ENCODE assay signal across 2 cellular contexts in genomic region chr20:54642733-54643667, GRCh38.
TF ChIP-seq lines count a peak whose summit lies in the region.

No MANE protein-coding gene starts in this region.

TF ChIP-seq in SK-N-SH, 30 proteins besides CTCF, POLR2A, EP300 and RAD21 (continued from another document):
- TF ChIP-seq TEAD4 (IDR thresholded peaks at IDR 0.05; ENCODE audit: borderline replicate concordance, insufficient read depth) (no peak), TCF12 (IDR thresholded peaks at IDR 0.05) (no peak), POLR2AphosphoS5 (IDR thresholded peaks at IDR 0.05; ENCODE audit: low read depth, low read length) (no peak), PBX3 (IDR thresholded peaks at IDR 0.05) (no peak), MEF2A (IDR thresholded peaks at IDR 0.05; ENCODE audit: borderline replicate concordance, low read depth) (no peak), CHD2 (IDR thresholded peaks at IDR 0.05; ENCODE audit: low read length, partially characterized antibody) (no peak), RXRA (IDR thresholded peaks at IDR 0.05; ENCODE audit: borderline replicate concordance, low read depth) (no peak), REST (IDR thresholded peaks at IDR 0.05; ENCODE audit: low read depth, low read length) (no peak), JUND (IDR thresholded peaks at IDR 0.05) (no peak), GATA2 (CRISPR knock-in tag; IDR thresholded peaks at IDR 0.05) (no peak), RFX5 (IDR thresholded peaks at IDR 0.05; ENCODE audit: low read length) (no peak), SMC3 (IDR thresholded peaks at IDR 0.05; ENCODE audit: low read depth, low read length) (no peak), FOSL2 (IDR thresholded peaks at IDR 0.05; ENCODE audit: borderline replicate concordance, low read depth) (no peak), USF2 (IDR thresholded peaks at IDR 0.05; ENCODE audit: borderline replicate concordance, low read depth, low read length) (no peak), YY1 (IDR thresholded peaks at IDR 0.05; ENCODE audit: low read depth) (no peak), TAF1 (IDR thresholded peaks at IDR 0.05; ENCODE audit: borderline replicate concordance, low read depth, low read length) (no peak)
- TF ChIP-seq, protein P1, sequence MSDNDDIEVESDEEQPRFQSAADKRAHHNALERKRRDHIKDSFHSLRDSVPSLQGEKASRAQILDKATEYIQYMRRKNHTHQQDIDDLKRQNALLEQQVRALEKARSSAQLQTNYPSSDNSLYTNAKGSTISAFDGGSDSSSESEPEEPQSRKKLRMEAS (IDR thresholded peaks at IDR 0.05; ENCODE audit: low read depth): no peak
- TF ChIP-seq, protein P2, sequence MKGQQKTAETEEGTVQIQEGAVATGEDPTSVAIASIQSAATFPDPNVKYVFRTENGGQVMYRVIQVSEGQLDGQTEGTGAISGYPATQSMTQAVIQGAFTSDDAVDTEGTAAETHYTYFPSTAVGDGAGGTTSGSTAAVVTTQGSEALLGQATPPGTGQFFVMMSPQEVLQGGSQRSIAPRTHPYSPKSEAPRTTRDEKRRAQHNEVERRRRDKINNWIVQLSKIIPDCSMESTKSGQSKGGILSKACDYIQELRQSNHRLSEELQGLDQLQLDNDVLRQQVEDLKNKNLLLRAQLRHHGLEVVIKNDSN (IDR thresholded peaks at IDR 0.05; ENCODE audit: borderline replicate concordance, low read depth): no peak
TF ChIP-seq in SK-N-SH: peak in this region for 0.

TF ChIP-seq in SK-N-SH treated with all-trans-retinoic acid at 6 μM for 48 hours, 23 proteins besides CTCF, POLR2A, EP300 and RAD21:
- TF ChIP-seq, protein P3, sequence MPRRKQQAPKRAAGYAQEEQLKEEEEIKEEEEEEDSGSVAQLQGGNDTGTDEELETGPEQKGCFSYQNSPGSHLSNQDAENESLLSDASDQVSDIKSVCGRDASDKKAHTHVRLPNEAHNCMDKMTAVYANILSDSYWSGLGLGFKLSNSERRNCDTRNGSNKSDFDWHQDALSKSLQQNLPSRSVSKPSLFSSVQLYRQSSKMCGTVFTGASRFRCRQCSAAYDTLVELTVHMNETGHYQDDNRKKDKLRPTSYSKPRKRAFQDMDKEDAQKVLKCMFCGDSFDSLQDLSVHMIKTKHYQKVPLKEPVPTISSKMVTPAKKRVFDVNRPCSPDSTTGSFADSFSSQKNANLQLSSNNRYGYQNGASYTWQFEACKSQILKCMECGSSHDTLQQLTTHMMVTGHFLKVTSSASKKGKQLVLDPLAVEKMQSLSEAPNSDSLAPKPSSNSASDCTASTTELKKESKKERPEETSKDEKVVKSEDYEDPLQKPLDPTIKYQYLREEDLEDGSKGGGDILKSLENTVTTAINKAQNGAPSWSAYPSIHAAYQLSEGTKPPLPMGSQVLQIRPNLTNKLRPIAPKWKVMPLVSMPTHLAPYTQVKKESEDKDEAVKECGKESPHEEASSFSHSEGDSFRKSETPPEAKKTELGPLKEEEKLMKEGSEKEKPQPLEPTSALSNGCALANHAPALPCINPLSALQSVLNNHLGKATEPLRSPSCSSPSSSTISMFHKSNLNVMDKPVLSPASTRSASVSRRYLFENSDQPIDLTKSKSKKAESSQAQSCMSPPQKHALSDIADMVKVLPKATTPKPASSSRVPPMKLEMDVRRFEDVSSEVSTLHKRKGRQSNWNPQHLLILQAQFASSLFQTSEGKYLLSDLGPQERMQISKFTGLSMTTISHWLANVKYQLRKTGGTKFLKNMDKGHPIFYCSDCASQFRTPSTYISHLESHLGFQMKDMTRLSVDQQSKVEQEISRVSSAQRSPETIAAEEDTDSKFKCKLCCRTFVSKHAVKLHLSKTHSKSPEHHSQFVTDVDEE (CRISPR knock-in tag; IDR thresholded peaks at IDR 0.05): no peak
- no peak for TF ChIP-seq ZFP3 (CRISPR knock-in tag; IDR thresholded peaks at IDR 0.05)
- TF ChIP-seq, protein P4, sequence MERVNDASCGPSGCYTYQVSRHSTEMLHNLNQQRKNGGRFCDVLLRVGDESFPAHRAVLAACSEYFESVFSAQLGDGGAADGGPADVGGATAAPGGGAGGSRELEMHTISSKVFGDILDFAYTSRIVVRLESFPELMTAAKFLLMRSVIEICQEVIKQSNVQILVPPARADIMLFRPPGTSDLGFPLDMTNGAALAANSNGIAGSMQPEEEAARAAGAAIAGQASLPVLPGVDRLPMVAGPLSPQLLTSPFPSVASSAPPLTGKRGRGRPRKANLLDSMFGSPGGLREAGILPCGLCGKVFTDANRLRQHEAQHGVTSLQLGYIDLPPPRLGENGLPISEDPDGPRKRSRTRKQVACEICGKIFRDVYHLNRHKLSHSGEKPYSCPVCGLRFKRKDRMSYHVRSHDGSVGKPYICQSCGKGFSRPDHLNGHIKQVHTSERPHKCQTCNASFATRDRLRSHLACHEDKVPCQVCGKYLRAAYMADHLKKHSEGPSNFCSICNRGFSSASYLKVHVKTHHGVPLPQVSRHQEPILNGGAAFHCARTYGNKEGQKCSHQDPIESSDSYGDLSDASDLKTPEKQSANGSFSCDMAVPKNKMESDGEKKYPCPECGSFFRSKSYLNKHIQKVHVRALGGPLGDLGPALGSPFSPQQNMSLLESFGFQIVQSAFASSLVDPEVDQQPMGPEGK (CRISPR knock-in tag; IDR thresholded peaks at IDR 0.05; ENCODE audit: borderline replicate concordance): no peak
- TF ChIP-seq ESRRG (CRISPR knock-in tag; IDR thresholded peaks at IDR 0.05): no peak
- TF ChIP-seq ZNF8 (CRISPR knock-in tag; IDR thresholded peaks at IDR 0.05): no peak
- TF ChIP-seq ZC3H10 (CRISPR knock-in tag; IDR thresholded peaks at IDR 0.05): no peak
- TF ChIP-seq ZNF70 (CRISPR knock-in tag; IDR thresholded peaks at IDR 0.05): no peak
- TF ChIP-seq POU6F1 (CRISPR knock-in tag; IDR thresholded peaks at IDR 0.05; ENCODE audit: borderline replicate concordance, low read depth): no peak
- TF ChIP-seq PPARA (CRISPR knock-in tag; IDR thresholded peaks at IDR 0.05; ENCODE audit: borderline replicate concordance): no peak
- no peak for TF ChIP-seq ISL1 (CRISPR knock-in tag; IDR thresholded peaks at IDR 0.05)
- TF ChIP-seq ARNTL (CRISPR knock-in tag; IDR thresholded peaks at IDR 0.05; ENCODE audit: borderline replicate concordance, low read depth): no peak
- no peak for TF ChIP-seq ZFP30 (CRISPR knock-in tag; IDR thresholded peaks at IDR 0.05)
- TF ChIP-seq GLIS3 (CRISPR knock-in tag; IDR thresholded peaks at IDR 0.05): no peak
- no peak for TF ChIP-seq TOX (CRISPR knock-in tag; IDR thresholded peaks at IDR 0.05; ENCODE audit: borderline replicate concordance)
- TF ChIP-seq CREB5 (CRISPR knock-in tag; IDR thresholded peaks at IDR 0.05; ENCODE audit: low read depth): no peak
- TF ChIP-seq, protein P5, sequence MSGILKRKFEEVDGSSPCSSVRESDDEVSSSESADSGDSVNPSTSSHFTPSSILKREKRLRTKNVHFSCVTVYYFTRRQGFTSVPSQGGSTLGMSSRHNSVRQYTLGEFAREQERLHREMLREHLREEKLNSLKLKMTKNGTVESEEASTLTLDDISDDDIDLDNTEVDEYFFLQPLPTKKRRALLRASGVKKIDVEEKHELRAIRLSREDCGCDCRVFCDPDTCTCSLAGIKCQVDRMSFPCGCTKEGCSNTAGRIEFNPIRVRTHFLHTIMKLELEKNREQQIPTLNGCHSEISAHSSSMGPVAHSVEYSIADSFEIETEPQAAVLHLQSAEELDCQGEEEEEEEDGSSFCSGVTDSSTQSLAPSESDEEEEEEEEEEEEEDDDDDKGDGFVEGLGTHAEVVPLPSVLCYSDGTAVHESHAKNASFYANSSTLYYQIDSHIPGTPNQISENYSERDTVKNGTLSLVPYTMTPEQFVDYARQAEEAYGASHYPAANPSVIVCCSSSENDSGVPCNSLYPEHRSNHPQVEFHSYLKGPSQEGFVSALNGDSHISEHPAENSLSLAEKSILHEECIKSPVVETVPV (CRISPR knock-in tag; IDR thresholded peaks at IDR 0.05): no peak
- no peak for TF ChIP-seq TCF4 (CRISPR knock-in tag; IDR thresholded peaks at IDR 0.05; ENCODE audit: borderline replicate concordance)
- no peak for TF ChIP-seq RARB (CRISPR knock-in tag; IDR thresholded peaks at IDR 0.05)
- TF ChIP-seq ZNF565 (CRISPR knock-in tag; conservative IDR thresholded peaks at IDR 0.05; ENCODE audit: low read depth): no peak
